9 cellular contexts compared by ENCODE assay signal in the genomic region with DNA sequence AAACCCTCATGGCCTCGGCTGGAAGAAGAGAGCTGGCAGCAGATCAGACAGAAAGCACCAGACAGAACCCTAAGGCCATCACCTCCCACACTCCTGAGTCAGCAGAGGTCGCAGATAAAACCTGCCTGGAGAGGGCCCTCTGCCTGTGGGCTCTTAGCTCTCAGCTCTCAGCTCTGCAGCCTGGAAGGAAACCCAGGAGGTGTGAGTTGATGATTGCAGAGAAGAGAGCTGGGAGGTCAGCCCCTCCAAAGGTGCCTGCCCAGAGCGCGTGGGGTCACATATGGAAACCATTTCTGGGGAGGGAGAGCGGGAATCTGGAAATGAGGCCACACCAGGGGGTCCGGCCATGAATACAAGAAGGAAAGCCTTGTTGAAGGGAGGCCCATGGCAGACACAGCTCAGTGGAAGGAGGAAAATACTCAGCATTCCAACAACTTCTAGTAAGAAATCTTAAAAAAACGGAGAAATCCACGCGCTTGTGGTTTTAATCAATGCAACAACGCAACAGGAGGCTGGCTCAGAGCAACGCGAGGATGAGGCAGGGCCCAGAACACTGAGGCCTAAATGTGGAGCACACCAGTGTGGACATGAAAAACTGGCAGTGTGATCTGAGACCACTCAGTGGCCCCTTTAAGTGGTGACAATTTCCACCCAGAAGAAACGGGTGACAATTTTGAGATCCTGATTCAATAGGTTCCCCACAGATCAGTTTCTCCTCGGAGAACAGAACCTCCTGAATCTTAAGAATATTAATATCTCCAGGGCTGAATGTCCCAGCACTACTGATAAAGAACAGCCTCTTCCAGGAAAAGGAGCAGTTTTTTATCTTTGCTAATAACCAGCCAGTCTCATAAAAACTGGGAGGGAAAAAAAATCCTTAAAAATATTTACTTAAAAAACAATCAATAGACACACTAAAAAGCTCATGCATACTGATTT. TPM values are rescaled to one million over a fixed set of nuclear protein-coding genes. Genes with fewer than 3 reads are reported as not detected.
DNase-seq lines count a peak whose midpoint lies in the region; ATAC-seq, FAIRE-seq and TF ChIP-seq lines count a peak whose summit lies in the region.
"Had no signal": no experiment of that assay in that cellular context is flagged by ENCODE, and none has a peak within 500 bp of the region (broad histone marks: within the 10 kb centered on the region; RNA-seq: fewer than 3 reads in every experiment).

No MANE protein-coding gene starts in this region.

- ATAC-seq in HepG2 (peak; percentile 67), HG03342 (IDR thresholded peaks at IDR 0.05; ENCODE audit: unreplicated experiment) (no peak), HG02798 (IDR thresholded peaks at IDR 0.05; ENCODE audit: poor library complexity, unreplicated experiment) (no peak)
- no peak for ATAC-seq in activated T-cell treated with anti-CD3 and anti-CD28 coated beads, Interleukin-2, amount 50 U/mL, for 4 hours

- H3K4me3 ChIP-seq in HepG2 (replicated peaks in 1 of 3; ENCODE audit: insufficient read depth in 1 of 3, low read depth in 2 of 3, low read length in 3 of 3), result no peak overlapping the region

- no peaks in the 10 kb centered on the region for H3K36me3 ChIP-seq in HepG2 (replicated peaks in 1 of 2; ENCODE audit: control insufficient read depth in 1 of 2, insufficient read depth in 2 of 2, low read length in 2 of 2)
- H3K36me3 ChIP-seq: neutrophil had no signal

- DNase-seq in NCI-H226 (peak; percentile 90), chondrocyte (ENCODE audit: low spot score) (no peak), HepG2 (ENCODE audit: low spot score) (peak; percentile 43), NCI-H2227 treated with DMSO at 0.1 percent for 48 hours (lab: John Stamatoyannopoulos, UW) (no peak)
- DNase-seq in activated T-cell treated with anti-CD3 and anti-CD28 coated beads, Interleukin-2, amount 50 U/mL, for 4 hours, result no peak

- TF ChIP-seq POLR2A in HepG2 (IDR thresholded peaks at IDR 0.05; ENCODE audit: insufficient read depth in 1 of 2, low read depth in 2 of 2, low read length in 2 of 2), result no peak

- peaks cover 0 to 16% of the 10 kb centered on the region in 2 experiments; a peak in 1 of 5 replicates for H3K27me3 ChIP-seq in HepG2 (ENCODE audit: control insufficient read depth in 1 of 2, insufficient read depth in 2 of 2, low read length in 2 of 2)
- H3K27me3 ChIP-seq: neutrophil had no signal

- TF ChIP-seq RAD21 in HepG2 (CRISPR knock-in tag; IDR thresholded peaks at IDR 0.05), result no peak

- 75% methylated on average over 14 of the region's 14 CpGs for WGBS in HepG2 (ENCODE audit: low lambda C conversion rate)

- no peaks in the 10 kb centered on the region for H3K9me3 ChIP-seq in HepG2 (ENCODE audit: low read length)
- H3K9me3 ChIP-seq: neutrophil had no signal

- H3K4me2 ChIP-seq in HepG2 (ENCODE audit: low read depth, low read length), result no peak overlapping the region

- TF ChIP-seq EP300 in HepG2 (IDR thresholded peaks at IDR 0.05; ENCODE audit: low read depth in 2 of 2, low read length in 2 of 2), result no peak
- TF ChIP-seq EP300 in HepG2 (CRISPR knock-in tag; IDR thresholded peaks at IDR 0.05; ENCODE audit: borderline replicate concordance), result no peak

- BruUV-seq in HepG2 (replicated peaks; lab: Mats Ljungman, UMichigan), result no TSS peak

- no peak overlapping the region for H3K9ac ChIP-seq in HepG2 (ENCODE audit: insufficient read depth, low read depth, low read length)

- no peaks in the 10 kb centered on the region for H3K79me2 ChIP-seq in HepG2 (ENCODE audit: insufficient read depth, low read length)

- H4K20me1 ChIP-seq in HepG2 (ENCODE audit: insufficient read depth, low read length), result no peaks in the 10 kb centered on the region

- peak overlapping the region; percentile 80 for H3K27ac Mint-ChIP-seq in chondrocyte (ENCODE audit: unreplicated experiment)

- FAIRE-seq in HepG2 (lab: Jason Lieb, UNC), result no peak

- 0 out of 2 replicates have a peak, but pooled peaks have one; percentile 60 for TF ChIP-seq CTCF in C4-2B (conservative IDR thresholded peaks at IDR 0.05)
- no peak for TF ChIP-seq CTCF in chondrocyte (IDR thresholded peaks at IDR 0.05)
- TF ChIP-seq CTCF in HepG2 (CRISPR knock-in tag; IDR thresholded peaks at IDR 0.05), result peak; percentile 47

- POLR2A ChIA-PET in HepG2 (lab: Yijun Ruan, JAX), result no interaction called here

- peaks cover 18% of the 10 kb centered on the region for H3K4me1 Mint-ChIP-seq in chondrocyte (ENCODE audit: low read depth)
- H3K4me1 Mint-ChIP-seq in activated T-cell treated with anti-CD3 and anti-CD28 coated beads, Interleukin-2, amount 50 U/mL, for 4 hours (ENCODE audit: low read depth), result no peaks in the 10 kb centered on the region

- H2AFZ ChIP-seq in HepG2 (ENCODE audit: low read length), result no peak overlapping the region

- in situ Hi-C loops in HepG2 (cut with HindIII; ENCODE audit: extremely low pct_ligation_motif_present, low pct_unique_long_range_greater_than_20kb), result loop anchor here (5.0 to 10.0 kb wide), 3 partner anchors 50 to 633 kb away; no protein-coding TSS in a partner anchor

- intact Hi-C loops in HepG2 (cut with micrococcal nuclease; ENCODE audit: unreplicated experiment), result loop anchor here (1.0 to 10.0 kb wide), 5 partner anchors 48 to 633 kb away; a partner anchor contains a TSS

- no peak overlapping the region for H3K27ac ChIP-seq in C4-2B
- no peak overlapping the region for H3K27ac ChIP-seq in HepG2 (ENCODE audit: extremely low read length, insufficient read depth, low read length)
- H3K27ac ChIP-seq: neutrophil had no signal

- peaks cover 51% of the 10 kb centered on the region for H3K4me1 ChIP-seq in HepG2 (ENCODE audit: insufficient read depth, low read length)

- CTCF ChIA-PET in HepG2 (lab: Yijun Ruan, JAX; ENCODE audit: low intra/inter-chr PET ratio, low total read pairs), result interaction anchor here (1.2 to 2.5 kb wide), 4 partner anchors 303 to 632 kb away, joined by 3 to 23 read pairs (median 4); no protein-coding TSS in a partner anchor

- H3K9me3 Mint-ChIP-seq in chondrocyte (ENCODE audit: low read depth), result no peaks in the 10 kb centered on the region
- H3K9me3 Mint-ChIP-seq in activated T-cell treated with anti-CD3 and anti-CD28 coated beads, Interleukin-2, amount 50 U/mL, for 4 hours, result no peaks in the 10 kb centered on the region

- no peak overlapping the region for H3K4me3 Mint-ChIP-seq in chondrocyte (ENCODE audit: unreplicated experiment)
- no peak overlapping the region for H3K4me3 Mint-ChIP-seq in activated T-cell treated with anti-CD3 and anti-CD28 coated beads, Interleukin-2, amount 50 U/mL, for 4 hours

- no peaks in the 10 kb centered on the region for H3K36me3 Mint-ChIP-seq in chondrocyte (ENCODE audit: low read depth)
- H3K36me3 Mint-ChIP-seq in activated T-cell treated with anti-CD3 and anti-CD28 coated beads, Interleukin-2, amount 50 U/mL, for 4 hours (ENCODE audit: insufficient read depth), result no peaks in the 10 kb centered on the region

- no peaks in the 10 kb centered on the region for H3K27me3 Mint-ChIP-seq in chondrocyte (ENCODE audit: low read depth)
- H3K27me3 Mint-ChIP-seq in activated T-cell treated with anti-CD3 and anti-CD28 coated beads, Interleukin-2, amount 50 U/mL, for 4 hours (ENCODE audit: low read depth), result peaks cover 2% of the 10 kb centered on the region

TF ChIP-seq in HepG2, 621 proteins besides CTCF, POLR2A, EP300 and RAD21 (continues in another document):
- TF ChIP-seq NR2F6 (IDR thresholded peaks at IDR 0.05) (0 out of 2 replicates have a peak, but pooled peaks have one; percentile 16), NR2F6 (CRISPR knock-in tag; IDR thresholded peaks at IDR 0.05) (no peak), STAG1 (CRISPR knock-in tag; IDR thresholded peaks at IDR 0.05) (peak; percentile 39), SOX6 (IDR thresholded peaks at IDR 0.05) (no peak), SOX6 (CRISPR knock-in tag; IDR thresholded peaks at IDR 0.05) (no peak)

RNA-seq across cellular contexts. Expression of a gene that starts 45.7 kb away (rescaled TPM):
- 56.7 to 72.5 TPM (median 66.4 TPM) in 3 replicates for total RNA-seq in chondrocyte
- total RNA-seq in HepG2 (2016; rRNA removed; fragmentation: Illumina TruSeq; extraction: Trizol), result 173 and 184 TPM in 2 replicates
- total RNA-seq in HepG2 (2016; cell fraction: cytosol; rRNA removed; fragmentation: Illumina TruSeq; extraction: Trizol; ENCODE audit: low read depth), result 63.4 and 63.6 TPM in 2 replicates
- 173 and 194 TPM in 2 replicates for total RNA-seq in HepG2 (2016; cell fraction: insoluble cytoplasmic fraction; rRNA removed; fragmentation: Illumina TruSeq; extraction: Trizol)
- 86.8 and 90.7 TPM in 2 replicates for total RNA-seq in HepG2 (2016; cell fraction: membrane; rRNA removed; fragmentation: Illumina TruSeq; extraction: Trizol)
- 72.7 and 90.4 TPM in 2 replicates for total RNA-seq in HepG2 (2016; cell fraction: nucleus; rRNA removed; fragmentation: Illumina TruSeq; extraction: Trizol)
- 48.0 and 63.6 TPM in 2 replicates for polyA plus RNA-seq in HepG2 (2011; rRNA removed)
- 34.3 and 49.4 TPM in 2 replicates for polyA plus RNA-seq in HepG2 (2011; cell fraction: cytosol; rRNA removed)
- polyA plus RNA-seq in HepG2 (2011; cell fraction: nucleus; rRNA removed), result 15.8 and 21.3 TPM in 2 replicates
- polyA plus RNA-seq in HepG2 (2012), result 53.0 and 76.8 TPM in 2 replicates
- 55.8 and 70.6 TPM in 2 replicates for polyA plus RNA-seq in HepG2 (2016; cell fraction: cytosol; fragmentation: Illumina TruSeq; extraction: Trizol; ENCODE audit: low read depth)
- 206 and 228 TPM in 2 replicates for polyA plus RNA-seq in HepG2 (2016; cell fraction: insoluble cytoplasmic fraction; fragmentation: Illumina TruSeq; extraction: Trizol; ENCODE audit: low read depth)
- 73.9 and 74.0 TPM in 2 replicates for polyA plus RNA-seq in HepG2 (2016; cell fraction: membrane; fragmentation: Illumina TruSeq; extraction: Trizol; ENCODE audit: low read depth)
- 139 and 145 TPM in 2 replicates for polyA plus RNA-seq in HepG2 (2016; cell fraction: nucleus; fragmentation: Illumina TruSeq; extraction: Trizol; ENCODE audit: insufficient read depth, low read depth)
- 9.2 and 15.6 TPM in 2 replicates for polyA minus RNA-seq in HepG2 (2011; rRNA and poly(A)+ RNA removed; ENCODE audit: low replicate concordance)
- polyA minus RNA-seq in HepG2 (2011; cell fraction: cytosol; rRNA and poly(A)+ RNA removed), result 19.7 and 23.0 TPM in 2 replicates
- polyA minus RNA-seq in HepG2 (2011; cell fraction: nucleus; rRNA and poly(A)+ RNA removed), result 33.6 and 41.3 TPM in 2 replicates
- 10 to 100 TPM; 66.4 to 95.3 (median 88.8) TPM for total RNA-seq in activated T-cell treated with anti-CD3 and anti-CD28 coated beads, Interleukin-2, amount 50 U/mL, for 4 hours

Comparison
In these comparisons a context has a peak if more than half of its experiments do, and no peak if none do; other contexts are left out.
1. DNase-seq: peak in NCI-H226 (single experiment) and HepG2 (single experiment); none in chondrocyte (single experiment), NCI-H2227 treated with DMSO at 0.1 percent for 48 hours (single experiment) and activated T-cell treated with anti-CD3 and anti-CD28 coated beads, Interleukin-2, amount 50 U/mL, for 4 hours (single experiment).